In genomic region chr15:84606653-84607120, GRCh38 we compare ENCODE assay signal across 21 cellular contexts. TPM values are rescaled to one million over a fixed set of nuclear protein-coding genes. Genes with fewer than 3 reads are reported as not detected.
DNase-seq lines count a peak whose midpoint lies in the region; ATAC-seq, FAIRE-seq and TF ChIP-seq lines count a peak whose summit lies in the region.
"Had no signal": no experiment of that assay in that cellular context is flagged by ENCODE, and none has a peak within 500 bp of the region (broad histone marks: within the 10 kb centered on the region; RNA-seq: fewer than 3 reads in every experiment).

No MANE protein-coding gene starts in this region.

- FAIRE-seq in A549 (lab: Jason Lieb, UNC) = no peak
- FAIRE-seq: endometrium, GM18507 had no signal

- intact Hi-C loops in ovary (cut with DNase I) = loop anchor here in 1 of 4 donors (10.0 kb wide), 1 partner anchor 48 kb away; the partner anchor contains the start of genes NMB and WDR73

- peaks cover 34 to 49% of the 10 kb centered on the region in 2 donors for H3K4me1 Mint-ChIP-seq in effector memory CD8-positive, alpha-beta T cell (ENCODE audit: low read depth in 2 of 2)

- no peaks in the 10 kb centered on the region for H3K9me3 Mint-ChIP-seq in effector memory CD8-positive, alpha-beta T cell
- H3K9me3 Mint-ChIP-seq: activated naive CD4-positive, alpha-beta T cell treated with anti-CD3 and anti-CD28 coated beads, Interleukin-2, amount 50 U/mL, for 72 hours; stimulated activated naive B cell treated with anti-CD40 and anti-IgM and Interleukin-4, amounts not matched to agents 10 μg/mL and 1 μg/mL and 100 μg/mL, for 72 hours had no signal

- H3F3A ChIP-seq in neural cell (ENCODE audit: insufficient read depth, low read length, poor library complexity, severe bottlenecking) = no peaks in the 10 kb centered on the region

- TF ChIP-seq RAD21 in A549 (conservative IDR thresholded peaks at IDR 0.05 in 1 of 2, IDR thresholded peaks at IDR 0.05 in 1 of 2) = no peak
- TF ChIP-seq RAD21 in neural cell (conservative IDR thresholded peaks at IDR 0.05) = no peak

- H3K9me3 ChIP-seq in A549 (no peaks in the 10 kb centered on the region), neural cell (ENCODE audit: low read length) (no peaks in the 10 kb centered on the region), ovary (no peaks in the 10 kb centered on the region)
- H3K9me3 ChIP-seq: tibial artery had no signal

- TF ChIP-seq CTCF in A549 (IDR thresholded peaks at IDR 0.05) = no peak
- no peak for TF ChIP-seq CTCF in neural cell (IDR thresholded peaks at IDR 0.05; ENCODE audit: poor library complexity, severe bottlenecking)
- TF ChIP-seq CTCF in ovary (IDR thresholded peaks at IDR 0.05) = no peak

- H3K27ac Mint-ChIP-seq in effector memory CD8-positive, alpha-beta T cell = peak overlapping the region; percentile 90 to 98
- H3K27ac Mint-ChIP-seq: stimulated activated naive B cell treated with anti-CD40 and anti-IgM and Interleukin-4, amounts not matched to agents 10 μg/mL and 1 μg/mL and 100 μg/mL, for 72 hours had no signal

- no peak for TF ChIP-seq EP300 in A549 (IDR thresholded peaks at IDR 0.05)
- no peak for TF ChIP-seq EP300 in neural cell (conservative IDR thresholded peaks at IDR 0.05; ENCODE audit: poor library complexity, severe bottlenecking)
- TF ChIP-seq EP300 in ovary (IDR thresholded peaks at IDR 0.05) = no peak

- no peaks in the 10 kb centered on the region for H3K27me3 Mint-ChIP-seq in effector memory CD8-positive, alpha-beta T cell
- H3K27me3 Mint-ChIP-seq: stimulated activated naive B cell treated with anti-CD40 and anti-IgM and Interleukin-4, amounts not matched to agents 10 μg/mL and 1 μg/mL and 100 μg/mL, for 72 hours had no signal

- ATAC-seq in A549 (peak; percentile 12 to 74; a peak in 3 of 6 replicates), GM18867 (IDR thresholded peaks at IDR 0.05; ENCODE audit: unreplicated experiment) (no peak), HG03097 (IDR thresholded peaks at IDR 0.05; ENCODE audit: low FRiP score, unreplicated experiment) (no peak), HG03025 (IDR thresholded peaks at IDR 0.05; ENCODE audit: low FRiP score, unreplicated experiment) (no peak)
- no peak for ATAC-seq in effector memory CD8-positive, alpha-beta T cell (replicated peaks)
- ATAC-seq: activated CD4-positive, CD25-positive, alpha-beta regulatory T cell treated with anti-CD3 and anti-CD28 coated beads, Interleukin-2, amount 50 U/mL, for 24 hours; activated naive CD4-positive, alpha-beta T cell treated with anti-CD3 and anti-CD28 coated beads, Interleukin-2, amount 50 U/mL, for 72 hours; SK-N-SH treated with all-trans-retinoic acid at 6 μM for 48 hours; stimulated activated naive B cell treated with anti-CD40 and anti-IgM and Interleukin-4, amounts not matched to agents 10 μg/mL and 1 μg/mL and 100 μg/mL, for 72 hours had no signal

- H3K27ac ChIP-seq in A549 (peak overlapping the region; percentile 39 to 67; a peak in 4 of 6 replicates), neural cell (ENCODE audit: low read length) (no peak overlapping the region), ovary (no peak overlapping the region)
- H3K27ac ChIP-seq: tibial artery had no signal

- TF ChIP-seq POLR2A in A549 (IDR thresholded peaks at IDR 0.05; ENCODE audit: low read length) (no peak), ovary (IDR thresholded peaks at IDR 0.05) (no peak)

- H3K36me3 Mint-ChIP-seq in effector memory CD8-positive, alpha-beta T cell (ENCODE audit: insufficient read depth) = peaks cover 14% of the 10 kb centered on the region

- H3K4me3 ChIP-seq in A549 (no peak overlapping the region), neural cell (ENCODE audit: low read length) (peak overlapping the region; percentile 71), ovary (no peak overlapping the region)
- H3K4me3 ChIP-seq: tibial artery had no signal

- H4K20me1 ChIP-seq in neural cell (ENCODE audit: insufficient read depth) = peaks cover 18% of the 10 kb centered on the region

- 22% methylated on average over 8 of the region's 8 CpGs for WGBS in A549 (ENCODE audit: missing lambda C conversion rate)
- 73 to 86% (median 83%) methylated on average over 8 of the region's 8 CpGs for WGBS in ovary, 3 donors

- POLR2A ChIA-PET in A549 (lab: Yijun Ruan, JAX) = no interaction called here

- peaks cover 70% of the 10 kb centered on the region for H3K79me2 ChIP-seq in neural cell (replicated peaks; ENCODE audit: insufficient read depth, low read length)

- CTCF ChIA-PET in A549 (lab: Yijun Ruan, JAX) = interaction anchor here (1.0 to 4.0 kb wide), 7 partner anchors 8 to 47 kb away, joined by 3 to 17 read pairs (median 4); partner anchors contain the start of gene WDR73

- H3K36me3 ChIP-seq in neural cell (ENCODE audit: insufficient read depth, low read length) (peaks cover 7% of the 10 kb centered on the region), ovary (no peaks in the 10 kb centered on the region)

- H3K27me3 ChIP-seq in neural cell (ENCODE audit: insufficient read depth, low read depth, low read length) (no peaks in the 10 kb centered on the region), ovary (no peaks in the 10 kb centered on the region)
- H3K27me3 ChIP-seq: tibial artery had no signal

- H3K9me2 ChIP-seq in neural cell (ENCODE audit: insufficient read depth, low read length) = no peaks in the 10 kb centered on the region

- H3K4me3 Mint-ChIP-seq in effector memory CD8-positive, alpha-beta T cell = no peak overlapping the region
- H3K4me3 Mint-ChIP-seq: stimulated activated naive B cell treated with anti-CD40 and anti-IgM and Interleukin-4, amounts not matched to agents 10 μg/mL and 1 μg/mL and 100 μg/mL, for 72 hours had no signal

- no peak overlapping the region for H3K9ac ChIP-seq in neural cell (ENCODE audit: low read length)

- peaks cover 34% of the 10 kb centered on the region for H3K4me1 ChIP-seq in A549
- H3K4me1 ChIP-seq in ovary (ENCODE audit: insufficient read depth) = peaks cover 3% of the 10 kb centered on the region

- DNase-seq in A549 (ENCODE audit: low read depth in 1 of 2, low spot score in 1 of 2) = peak in 1 of 2 experiments; percentile 44
- peak; percentile 81 for DNase-seq in DMS53 (lab: John Stamatoyannopoulos, UW)
- no peak for DNase-seq in effector memory CD8-positive, alpha-beta T cell
- DNase-seq in ovary = no peak
- DNase-seq: activated T-cell treated with anti-CD3 and anti-CD28 coated beads, Interleukin-2, amount 50 U/mL, for 48 hours; COR-L47; IMR-90; NCI-H524 treated with DMSO at 0.1 percent for 48 hours; nucleus accumbens; stimulated activated naive B cell treated with anti-CD40 and anti-IgM and Interleukin-4, amounts not matched to agents 10 μg/mL and 1 μg/mL and 100 μg/mL, for 72 hours; T1000 had no signal

- H2AFZ ChIP-seq in neural cell (ENCODE audit: low read depth, low read length) = no peak overlapping the region

- H3K4me2 ChIP-seq in A549 (peak overlapping the region; percentile 63), neural cell (ENCODE audit: low read length) (no peak overlapping the region)

TF ChIP-seq in A549, 52 proteins besides CTCF, POLR2A, EP300 and RAD21 (continues in another document):
- no peak for TF ChIP-seq NPAS2 (CRISPR knock-in tag; IDR thresholded peaks at IDR 0.05; ENCODE audit: borderline replicate concordance)
- TF ChIP-seq RNF2 (IDR thresholded peaks at IDR 0.05; ENCODE audit: borderline replicate concordance, low read depth) = no peak
- TF ChIP-seq HEYL (CRISPR knock-in tag; IDR thresholded peaks at IDR 0.05) = no peak
- TF ChIP-seq EHF (CRISPR knock-in tag; IDR thresholded peaks at IDR 0.05) = no peak
- TF ChIP-seq SREBF2 (IDR thresholded peaks at IDR 0.05) = no peak
- peak; percentile 13; the same call in 1 of the 2 replicates for TF ChIP-seq ESRRA (IDR thresholded peaks at IDR 0.05; ENCODE audit: borderline replicate concordance, low read length)
- no peak for TF ChIP-seq MAFK (IDR thresholded peaks at IDR 0.05; ENCODE audit: partially characterized antibody)

TF ChIP-seq in neural cell, 6 proteins besides CTCF, POLR2A, EP300 and RAD21 (continues in another document):
- no peak for TF ChIP-seq SMC3 (conservative IDR thresholded peaks at IDR 0.05; ENCODE audit: poor library complexity)

RNA-seq across cellular contexts. Expression of gene ZSCAN2, which starts 5.9 kb away (rescaled TPM):
- 16.2 and 16.5 TPM in 2 replicates for polyA plus RNA-seq in A549 (2011; rRNA removed)
- 17.8 and 17.9 TPM in 2 replicates for polyA plus RNA-seq in A549 (2012; cell fraction: cytosol; rRNA removed)
- polyA plus RNA-seq in A549 (2012; cell fraction: nucleus; rRNA removed) = 10.7 and 13.1 TPM in 2 replicates
- polyA plus RNA-seq in A549 (2017; fragmentation: RNase III; extraction: RNeasy Plus Mini Kit Qiagen cat#74134 plus additional on column Dnase treatment) = 14.9 to 17.5 TPM (median 17.2 TPM) in 3 replicates
- 15.0 and 21.1 TPM in 2 replicates for polyA minus RNA-seq in A549 (2011; rRNA and poly(A)+ RNA removed)
- 29.9 and 55.6 TPM in 2 replicates for polyA plus RNA-seq in neural cell
- 77.4 and 83.8 TPM in 2 replicates for polyA minus RNA-seq in neural cell
- total RNA-seq in ovary = 10 to 100 TPM in 3 of 7 donors, 1 to 10 TPM in 4; 5.6 to 13.3 (median 9.2) TPM
- polyA plus RNA-seq in ovary = 1 to 10 TPM; 6.8 to 8.2 TPM

RNA-seq across cellular contexts. Expression of gene WDR73, which starts 47.4 kb away (rescaled TPM):
- polyA plus RNA-seq in A549 (2011; rRNA removed) (44.7 and 45.9 TPM in 2 replicates), A549 (2017; fragmentation: RNase III; extraction: RNeasy Plus Mini Kit Qiagen cat#74134 plus additional on column Dnase treatment) (41.0 to 46.1 TPM (median 45.3 TPM) in 3 replicates), neural cell (75.4 and 103 TPM in 2 replicates), ovary (10 to 100 TPM; 19.9 to 20.7 TPM)
- 38.4 and 38.6 TPM in 2 replicates for polyA plus RNA-seq in A549 (2012; cell fraction: cytosol; rRNA removed)
- 67.9 and 79.4 TPM in 2 replicates for polyA plus RNA-seq in A549 (2012; cell fraction: nucleus; rRNA removed)
- polyA minus RNA-seq in A549 (2011; rRNA and poly(A)+ RNA removed) = 44.1 and 52.4 TPM in 2 replicates
- 54.5 and 59.0 TPM in 2 replicates for polyA minus RNA-seq in neural cell
- 10 to 100 TPM; 18.8 to 36.1 (median 26.9) TPM for total RNA-seq in ovary

RNA-seq across cellular contexts. Expression of gene NMB, which starts 51.3 kb away (rescaled TPM):
- 10.1 and 16.1 TPM in 2 replicates for polyA plus RNA-seq in A549 (2011; rRNA removed)
- polyA plus RNA-seq in A549 (2012; cell fraction: cytosol; rRNA removed) = 11.1 and 15.9 TPM in 2 replicates
- 9.6 and 10.3 TPM in 2 replicates for polyA plus RNA-seq in A549 (2012; cell fraction: nucleus; rRNA removed)
- 13.2 to 22.4 TPM (median 18.5 TPM) in 3 replicates for polyA plus RNA-seq in A549 (2017; fragmentation: RNase III; extraction: RNeasy Plus Mini Kit Qiagen cat#74134 plus additional on column Dnase treatment)
- polyA minus RNA-seq in A549 (2011; rRNA and poly(A)+ RNA removed) = 3.5 and 5.7 TPM in 2 replicates
- 3.0 and 4.7 TPM in 2 replicates for polyA plus RNA-seq in neural cell
- not detected in 2 replicates for polyA minus RNA-seq in neural cell
- total RNA-seq in ovary = 10 to 100 TPM in 1 of 7 donors, 1 to 10 TPM in 6; 5.1 to 11.5 (median 7.3) TPM
- 1 to 10 TPM; 2.7 to 7.3 TPM for polyA plus RNA-seq in ovary

Comparison
In these comparisons a context has a peak if more than half of its experiments do, and no peak if none do; other contexts are left out.
1. ATAC-seq: peak in A549 (2 of 2); none in effector memory CD8-positive, alpha-beta T cell (single experiment), GM18867 (single experiment), HG03097 (single experiment) and HG03025 (single experiment).
2. H3K27ac ChIP-seq: peak in A549 (2 of 2); none in neural cell (single experiment) and ovary (0 of 2).